Comparison of ENCODE assay signal across 14 cellular contexts in genomic region chr14:78987006-78987405, GRCh38.
DNase-seq lines count a peak whose midpoint lies in the region; ATAC-seq and TF ChIP-seq lines count a peak whose summit lies in the region.
"Had no signal": no experiment of that assay in that cellular context is flagged by ENCODE, and none has a peak within 500 bp of the region (broad histone marks: within the 10 kb centered on the region; RNA-seq: fewer than 3 reads in every experiment).

No MANE protein-coding gene starts in this region.

- peak overlapping the region; percentile 48 for H3K27ac ChIP-seq in HUES48 (ENCODE audit: low read depth, low read length)
- H3K27ac ChIP-seq in CD8-positive, alpha-beta T cell (ENCODE audit: low read depth, low read length): no peak overlapping the region

- peaks cover 42% of the 10 kb centered on the region for H3K4me1 ChIP-seq in HUES48 (ENCODE audit: control insufficient read depth, insufficient read depth, low read length)
- H3K4me1 ChIP-seq in CD8-positive, alpha-beta T cell (ENCODE audit: insufficient read depth, low read length): no peaks in the 10 kb centered on the region
- H3K4me1 ChIP-seq: Caco-2 had no signal

- H3K9me3 Mint-ChIP-seq in CD8-positive, alpha-beta T cell: no peaks in the 10 kb centered on the region
- H3K9me3 Mint-ChIP-seq: CD4-positive, alpha-beta memory T cell; H9 had no signal

- ATAC-seq in CD8-positive, alpha-beta T cell: no peak
- ATAC-seq in HG03439 (IDR thresholded peaks at IDR 0.05; ENCODE audit: unreplicated experiment): no peak
- ATAC-seq: HCT116 had no signal

- H3K9me3 ChIP-seq in HUES48 (ENCODE audit: control insufficient read depth, insufficient read depth, low read length): no peaks in the 10 kb centered on the region
- no peaks in the 10 kb centered on the region for H3K9me3 ChIP-seq in CD8-positive, alpha-beta T cell (ENCODE audit: low read length)
- H3K9me3 ChIP-seq: Caco-2 had no signal

- H3K9ac ChIP-seq in HUES48 (ENCODE audit: low read depth, low read length): no peak overlapping the region

- no peaks in the 10 kb centered on the region for H3K36me3 Mint-ChIP-seq in CD8-positive, alpha-beta T cell
- H3K36me3 Mint-ChIP-seq: CD4-positive, alpha-beta memory T cell had no signal

- H3K4me3 Mint-ChIP-seq in CD8-positive, alpha-beta T cell: no peak overlapping the region
- H3K4me3 Mint-ChIP-seq: CD4-positive, alpha-beta memory T cell had no signal

- CTCF ChIA-PET in CD8-positive, alpha-beta T cell (lab: Charles Lee): interaction anchor here (1.3 kb wide), 1 partner anchor 10 kb away, joined by 4 read pairs; no protein-coding TSS in a partner anchor

- intact Hi-C loops in CD8-positive, alpha-beta T cell (cut with DNase I, micrococcal nuclease): no loop called here

- POLR2A ChIA-PET in CD8-positive, alpha-beta T cell (lab: Charles Lee): no interaction called here

- no peak for TF ChIP-seq CTCF in CD8-positive, alpha-beta T cell (IDR thresholded peaks at IDR 0.05)

- peak; percentile 23 for DNase-seq in astrocyte of the hippocampus (ENCODE audit: low read depth, low spot score)
- peak; percentile 54 for DNase-seq in islet precursor cell
- no peak for DNase-seq in dermis blood vessel endothelial cell
- DNase-seq in CD8-positive, alpha-beta T cell: no peak
- no peak for DNase-seq in stimulated activated CD4-positive, alpha-beta T cell treated with anti-CD3 and anti-CD28 coated beads, Interleukin-2, amount 100 ng/mL, for 48 hours
- DNase-seq: C1 segment of cervical spinal cord; Caco-2; CD4-positive, alpha-beta memory T cell; DMS153; DND-41; H9 had no signal

- H3K4me1 Mint-ChIP-seq in CD8-positive, alpha-beta T cell (ENCODE audit: low read depth): no peaks in the 10 kb centered on the region
- H3K4me1 Mint-ChIP-seq: CD4-positive, alpha-beta memory T cell had no signal

- H3K27me3 Mint-ChIP-seq in CD8-positive, alpha-beta T cell (ENCODE audit: low read depth): peaks cover 5% of the 10 kb centered on the region

- H3K4me3 ChIP-seq in HUES48 (ENCODE audit: low read depth, low read length): no peak overlapping the region
- no peak overlapping the region for H3K4me3 ChIP-seq in CD8-positive, alpha-beta T cell (ENCODE audit: low read depth, low read length)

- no peak overlapping the region for H3K27ac Mint-ChIP-seq in CD8-positive, alpha-beta T cell
- H3K27ac Mint-ChIP-seq: CD4-positive, alpha-beta memory T cell; H9 had no signal

- H3K27me3 ChIP-seq in HUES48 (ENCODE audit: control insufficient read depth, insufficient read depth, low read length): peaks cover 43% of the 10 kb centered on the region
- H3K27me3 ChIP-seq in CD8-positive, alpha-beta T cell (ENCODE audit: insufficient read depth, low read length): no peaks in the 10 kb centered on the region

- no peaks in the 10 kb centered on the region for H3K36me3 ChIP-seq in HUES48 (ENCODE audit: control insufficient read depth, insufficient read depth, low read length)
- H3K36me3 ChIP-seq in CD8-positive, alpha-beta T cell (ENCODE audit: insufficient read depth, low read length): no peaks in the 10 kb centered on the region

Comparison
In these comparisons a context has a peak if more than half of its experiments do, and no peak if none do; other contexts are left out.
1. DNase-seq: peak in astrocyte of the hippocampus (single experiment) and islet precursor cell (single experiment); none in dermis blood vessel endothelial cell (single experiment), CD8-positive, alpha-beta T cell (0 of 7) and stimulated activated CD4-positive, alpha-beta T cell treated with anti-CD3 and anti-CD28 coated beads, Interleukin-2, amount 100 ng/mL, for 48 hours (0 of 2).